In genomic region chr1:153404768-153405167, GRCh38 we compare ENCODE assay signal across 8 cellular contexts. TPM values are rescaled to one million over a fixed set of nuclear protein-coding genes. Genes with fewer than 3 reads are reported as not detected.
DNase-seq lines count a peak whose midpoint lies in the region; ATAC-seq and TF ChIP-seq lines count a peak whose summit lies in the region.

No MANE protein-coding gene starts in this region.

- peaks cover 79% of the 10 kb centered on the region for H3K27me3 ChIP-seq in WERI-Rb-1 (ENCODE audit: insufficient read depth, low read depth, severe bottlenecking)
- H3K27me3 ChIP-seq in tibial nerve = no peaks in the 10 kb centered on the region

- intact Hi-C loops in CD14-positive monocyte (cut with micrococcal nuclease) = loop anchor here (1.0 to 5.0 kb wide), 3 partner anchors 47 to 93 kb away; partner anchors contain the start of gene S100A9 (in 1 of the 2)
- intact Hi-C loops in mucosa of descending colon (cut with DNase I, micrococcal nuclease) = no loop called here

- H3K4me1 ChIP-seq in mucosa of descending colon (ENCODE audit: low read depth) (no peaks in the 10 kb centered on the region), tibial nerve (no peaks in the 10 kb centered on the region)

- 40% methylated on average over 15 of the region's 15 CpGs for WGBS in tibial nerve, 2 donors

- TF ChIP-seq POLR2A in tibial nerve (IDR thresholded peaks at IDR 0.05) = no peak

- H3K4me3 ChIP-seq in WERI-Rb-1 (ENCODE audit: low read depth, low read length) = no peak overlapping the region
- H3K4me3 ChIP-seq in choroid plexus epithelial cell (ENCODE audit: low read depth, low read length) = no peak overlapping the region
- no peak overlapping the region for H3K4me3 ChIP-seq in mucosa of descending colon
- H3K4me3 ChIP-seq in tibial nerve = no peak overlapping the region

- peaks cover 14 to 21% (median 20%) of the 10 kb centered on the region in 3 donors for H3K27me3 Mint-ChIP-seq in CD14-positive monocyte (ENCODE audit: low read depth in 3 of 3)

- peaks cover 0 to 4% (median 2%) of the 10 kb centered on the region in 7 donors for H3K9me3 Mint-ChIP-seq in CD14-positive monocyte

- DNase-seq in CD14-positive monocyte (ENCODE audit: low spot score) = peak; percentile 79
- DNase-seq in HT1080 (ENCODE audit: low read depth) = peak; percentile 51
- peak; percentile 82 for DNase-seq in WERI-Rb-1
- DNase-seq in choroid plexus epithelial cell (ENCODE audit: low read depth) = no peak
- DNase-seq in mucosa of descending colon = peak in 2 of 3 donors; percentile 38 to 61
- DNase-seq in tibial nerve (ENCODE audit: low spot score in 2 of 2) = peak in 1 of 2 donors; percentile 11
- no peak for DNase-seq in KG1 (lab: John Stamatoyannopoulos, UW)

- peak overlapping the region in 5 of 7 donors; percentile 8 to 67 (median 44) for H3K27ac Mint-ChIP-seq in CD14-positive monocyte

- peak; percentile 79 for ATAC-seq in mucosa of descending colon
- no peak for ATAC-seq in GM18517 (IDR thresholded peaks at IDR 0.05; ENCODE audit: unreplicated experiment)

- H3K4me1 Mint-ChIP-seq in CD14-positive monocyte = peaks cover 46% of the 10 kb centered on the region

- TF ChIP-seq EP300 in tibial nerve (IDR thresholded peaks at IDR 0.05) = no peak

- H3K4me3 Mint-ChIP-seq in CD14-positive monocyte = peak overlapping the region in 1 of 2 donors; percentile 30

- H3K36me3 ChIP-seq in WERI-Rb-1 = no peaks in the 10 kb centered on the region
- H3K36me3 ChIP-seq in mucosa of descending colon (ENCODE audit: low read depth) = no peaks in the 10 kb centered on the region
- no peaks in the 10 kb centered on the region for H3K36me3 ChIP-seq in tibial nerve

- TF ChIP-seq CTCF in CD14-positive monocyte (IDR thresholded peaks at IDR 0.05) = peak; percentile 86
- TF ChIP-seq CTCF in WERI-Rb-1 (IDR thresholded peaks at IDR 0.05; ENCODE audit: low read depth, low read length) = peak; percentile 90
- TF ChIP-seq CTCF in choroid plexus epithelial cell (conservative IDR thresholded peaks at IDR 0.05; ENCODE audit: low read depth, low read length) = peak; percentile 25
- TF ChIP-seq CTCF in mucosa of descending colon (IDR thresholded peaks at IDR 0.05) = no peak
- peak; percentile 10 to 43 (median 26) for TF ChIP-seq CTCF in tibial nerve (IDR thresholded peaks at IDR 0.05)

- no peak overlapping the region for H3K27ac ChIP-seq in WERI-Rb-1
- no peak overlapping the region for H3K27ac ChIP-seq in tibial nerve

- H3K36me3 Mint-ChIP-seq in CD14-positive monocyte = peaks cover 0 to 2% of the 10 kb centered on the region in 2 donors

- H3K9me3 ChIP-seq in WERI-Rb-1 (ENCODE audit: severe bottlenecking) (peaks cover 34% of the 10 kb centered on the region), mucosa of descending colon (no peaks in the 10 kb centered on the region), tibial nerve (no peaks in the 10 kb centered on the region)

RNA-seq across cellular contexts. Expression of gene S100A7A, which starts 11.6 kb away (rescaled TPM):
- polyA plus RNA-seq in CD14-positive monocyte = not detected
- not detected in 2 replicates for total RNA-seq in HT1080 (2014; rRNA removed; shearing (Covaris generic))
- not detected in 2 replicates for polyA plus RNA-seq in HT1080 (2015; cell fraction: cytosol; rRNA removed)
- not detected in 2 replicates for polyA plus RNA-seq in HT1080 (2015; cell fraction: nucleus; rRNA removed)
- not detected for total RNA-seq in mucosa of descending colon
- total RNA-seq in tibial nerve = not detected

RNA-seq across cellular contexts. Expression of gene S100A8, which starts 13.9 kb away (rescaled TPM):
- polyA plus RNA-seq in CD14-positive monocyte = over 10,000 TPM; 27,689 to 30,135 TPM
- not detected in 2 replicates for total RNA-seq in HT1080 (2014; rRNA removed; shearing (Covaris generic))
- not detected in 2 replicates for polyA plus RNA-seq in HT1080 (2015; cell fraction: cytosol; rRNA removed)
- polyA plus RNA-seq in HT1080 (2015; cell fraction: nucleus; rRNA removed) = not detected in 2 replicates
- total RNA-seq in mucosa of descending colon (10 to 100 TPM in 2 of 3 donors, 1 to 10 TPM in 1; 3.4 to 90.6 (median 22.4) TPM), tibial nerve (100 to 1,000 TPM in 1 of 4 donors, 10 to 100 TPM in 1, 1 to 10 TPM in 2; 2.4 to 118 (median 10.6) TPM)

RNA-seq across cellular contexts. Expression of gene S100A12, which starts 29.3 kb away (rescaled TPM):
- polyA plus RNA-seq in CD14-positive monocyte = 1,000 to 10,000 TPM; 2,543 to 2,834 TPM
- total RNA-seq in HT1080 (2014; rRNA removed; shearing (Covaris generic)) = not detected in 2 replicates
- not detected in 2 replicates for polyA plus RNA-seq in HT1080 (2015; cell fraction: cytosol; rRNA removed)
- not detected in 2 replicates for polyA plus RNA-seq in HT1080 (2015; cell fraction: nucleus; rRNA removed)
- total RNA-seq in mucosa of descending colon (1 to 10 TPM in 1 of 3 donors, under 1 TPM in 1, not detected in 1; 0.87 to 1.5 TPM), tibial nerve (not detected)

RNA-seq across cellular contexts. Expression of gene S100A9, which starts 47.1 kb away (rescaled TPM):
- over 10,000 TPM; 40,800 to 43,602 TPM for polyA plus RNA-seq in CD14-positive monocyte
- not detected in 2 replicates for total RNA-seq in HT1080 (2014; rRNA removed; shearing (Covaris generic))
- not detected in 2 replicates for polyA plus RNA-seq in HT1080 (2015; cell fraction: cytosol; rRNA removed)
- not detected in 2 replicates for polyA plus RNA-seq in HT1080 (2015; cell fraction: nucleus; rRNA removed)
- total RNA-seq in mucosa of descending colon = 100 to 1,000 TPM in 1 of 3 donors, 10 to 100 TPM in 1, 1 to 10 TPM in 1; 5.5 to 151 (median 75.0) TPM
- 100 to 1,000 TPM in 2 of 4 donors, 10 to 100 TPM in 2; 58.8 to 793 (median 88.3) TPM for total RNA-seq in tibial nerve

RNA-seq across cellular contexts. Expression of gene S100A7, which starts 55.7 kb away (rescaled TPM):
- not detected for polyA plus RNA-seq in CD14-positive monocyte
- total RNA-seq in HT1080 (2014; rRNA removed; shearing (Covaris generic)) = not detected in 2 replicates
- not detected in 2 replicates for polyA plus RNA-seq in HT1080 (2015; cell fraction: cytosol; rRNA removed)
- polyA plus RNA-seq in HT1080 (2015; cell fraction: nucleus; rRNA removed) = not detected in 2 replicates
- total RNA-seq in mucosa of descending colon (not detected), tibial nerve (10 to 100 TPM in 1 of 4 donors, not detected in 3; 22.9 TPM)

Comparison
In these comparisons a context has a peak if more than half of its experiments do, and no peak if none do; other contexts are left out.
1. DNase-seq: peak in CD14-positive monocyte (single experiment), HT1080 (single experiment), WERI-Rb-1 (single experiment) and mucosa of descending colon (2 of 3); none in choroid plexus epithelial cell (single experiment) and KG1 (single experiment).
2. intact Hi-C loops: an anchor here in CD14-positive monocyte (1.0 to 5.0 kb wide); none called in mucosa of descending colon.